In the genomic region with DNA sequence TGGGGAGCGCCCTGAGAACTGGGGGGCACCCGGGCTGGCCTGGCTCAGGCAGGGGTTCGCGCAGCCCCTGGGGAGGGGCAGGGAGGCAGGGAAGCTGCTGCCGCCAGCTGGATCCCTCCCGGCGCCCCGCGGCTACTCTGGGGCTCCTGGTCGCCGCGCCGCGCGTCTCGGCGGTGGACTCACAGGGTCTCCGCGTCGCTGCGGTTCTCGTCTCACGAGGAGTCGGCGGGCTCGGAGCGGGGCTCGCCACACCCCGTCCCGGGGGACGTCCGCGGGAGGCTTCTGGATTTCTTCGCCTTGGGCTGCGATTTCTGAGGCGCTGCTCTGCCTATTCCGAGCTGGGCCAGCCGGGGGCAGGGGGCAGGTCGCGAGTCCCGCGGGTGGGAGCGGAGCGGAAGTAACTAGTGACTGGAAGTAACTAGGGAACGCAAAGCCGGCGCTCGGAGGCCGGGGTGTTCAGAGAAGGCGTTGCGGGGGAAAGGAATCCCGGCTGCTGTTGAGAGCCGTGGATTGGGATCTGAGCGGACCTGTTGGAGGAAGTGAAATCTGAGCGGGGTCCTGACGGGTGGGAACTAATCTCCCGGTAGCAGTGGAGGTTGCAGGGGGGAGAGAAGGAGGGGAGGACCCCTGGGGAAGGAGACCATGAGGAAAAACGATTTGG, we compare ENCODE assay signal across 8 cellular contexts. TPM values are rescaled to one million over a fixed set of nuclear protein-coding genes. Genes with fewer than 3 reads are reported as not detected.
DNase-seq lines count a peak whose midpoint lies in the region; ATAC-seq and TF ChIP-seq lines count a peak whose summit lies in the region.

No MANE protein-coding gene starts in this region.

- H3K9me2 ChIP-seq in GM23338 (ENCODE audit: insufficient read depth) (no peaks in the 10 kb centered on the region), Karpas-422 (replicated peaks; ENCODE audit: insufficient read depth, low read length) (no peaks in the 10 kb centered on the region)

- no peak for TF ChIP-seq CTCF in GM23338 (conservative IDR thresholded peaks at IDR 0.05; ENCODE audit: low read depth in 2 of 2)

- peak overlapping the region; percentile 74 for H3K27ac Mint-ChIP-seq in GM23338

- DNase-seq in GM23338 (ENCODE audit: low spot score): peak; percentile 79
- peak; percentile 81 for DNase-seq in Karpas-422
- DNase-seq in T follicular helper cell (ENCODE audit: low read depth): peak; percentile 52
- peak; percentile 86 to 92 (median 92) for DNase-seq in right cardiac atrium
- peak; percentile 41 for DNase-seq in renal cortical epithelial cell (ENCODE audit: low read depth)
- DNase-seq in GF-D8 (lab: John Stamatoyannopoulos, UW): no peak

- H3K27me3 ChIP-seq in GM23338 (ENCODE audit: insufficient read depth) (no peaks in the 10 kb centered on the region; the same call in 1 of the 2 replicates), Karpas-422 (ENCODE audit: low read length) (no peaks in the 10 kb centered on the region), right cardiac atrium (ENCODE audit: control insufficient read depth, insufficient read depth) (no peaks in the 10 kb centered on the region)

- H4K20me1 ChIP-seq in GM23338 (replicated peaks; ENCODE audit: insufficient read depth) (peaks cover 9% of the 10 kb centered on the region; the same call in 1 of the 2 replicates), Karpas-422 (ENCODE audit: insufficient read depth, low read depth, low read length) (no peaks in the 10 kb centered on the region; the same call in 1 of the 2 replicates)

- under 1% methylated on average over 58 of the region's 58 CpGs for WGBS in right cardiac atrium

- H3K27ac ChIP-seq in GM23338 (ENCODE audit: low read depth): peak overlapping the region; percentile 76; the same call in 1 of the 2 replicates
- H3K27ac ChIP-seq in Karpas-422 (ENCODE audit: low read length): no peak overlapping the region
- H3K27ac ChIP-seq in angular gyrus (ENCODE audit: low read depth, low read length): peak overlapping the region; percentile 92
- peak overlapping the region; percentile 86 for H3K27ac ChIP-seq in right cardiac atrium (ENCODE audit: low read length)

- H3K4me2 ChIP-seq in GM23338 (peak overlapping the region; percentile 89), Karpas-422 (ENCODE audit: low read depth, low read length, poor library complexity, severe bottlenecking) (peak overlapping the region; percentile 75)

- H3K36me3 ChIP-seq in ES-I3 (ENCODE audit: insufficient read depth, low read length): no peaks in the 10 kb centered on the region
- no peaks in the 10 kb centered on the region for H3K36me3 ChIP-seq in GM23338 (ENCODE audit: insufficient read depth)
- H3K36me3 ChIP-seq in Karpas-422 (ENCODE audit: insufficient read depth, low read length): no peaks in the 10 kb centered on the region

- no peaks in the 10 kb centered on the region; the same call in 2 of the 3 replicates for H3K36me3 Mint-ChIP-seq in GM23338 (ENCODE audit: low read depth)

- H3K4me1 Mint-ChIP-seq in GM23338: peaks cover 6% of the 10 kb centered on the region

- H2AFZ ChIP-seq in GM23338: peak overlapping the region; percentile 97
- H2AFZ ChIP-seq in Karpas-422 (ENCODE audit: low read length): peak overlapping the region; percentile 98

- H3K9me3 ChIP-seq in ES-I3 (ENCODE audit: control insufficient read depth, insufficient read depth, low read length): no peaks in the 10 kb centered on the region
- H3K9me3 ChIP-seq in Karpas-422 (ENCODE audit: low read length): no peaks in the 10 kb centered on the region
- H3K9me3 ChIP-seq in right cardiac atrium (ENCODE audit: control insufficient read depth, low read length): no peaks in the 10 kb centered on the region

- H3K79me2 ChIP-seq in GM23338 (replicated peaks; ENCODE audit: insufficient read depth): no peaks in the 10 kb centered on the region; the same call in none of the 2 replicates
- no peaks in the 10 kb centered on the region for H3K79me2 ChIP-seq in Karpas-422 (ENCODE audit: low read length)

- no peaks in the 10 kb centered on the region for H3K9me3 Mint-ChIP-seq in GM23338

- intact Hi-C loops in right cardiac atrium (cut with DNase I): loop anchor here in 2 of 4 donors (5.0 to 10.0 kb wide), 4 partner anchors 47 to 172 kb away; partner anchors contain the start of gene HBEGF (in 2 of the 2)

- H3K4me1 ChIP-seq in ES-I3 (ENCODE audit: insufficient read depth, low read length) (no peaks in the 10 kb centered on the region), GM23338 (ENCODE audit: insufficient read depth) (peaks cover 11% of the 10 kb centered on the region), Karpas-422 (ENCODE audit: low read length) (peaks cover 14% of the 10 kb centered on the region), right cardiac atrium (ENCODE audit: control insufficient read depth, insufficient read depth, low read length) (peaks cover 8% of the 10 kb centered on the region)

- peak; percentile 39 for ATAC-seq in GM23338
- ATAC-seq in right cardiac atrium: peak; percentile 70 to 78

- H3F3A ChIP-seq in GM23338 (replicated peaks; ENCODE audit: low read depth): peaks cover 9% of the 10 kb centered on the region

- H3K9ac ChIP-seq in ES-I3 (ENCODE audit: low read depth, low read length) (peak overlapping the region; percentile 79), Karpas-422 (ENCODE audit: low read length) (peak overlapping the region; percentile 70)

- peaks cover 7% of the 10 kb centered on the region for H3K27me3 Mint-ChIP-seq in GM23338 (ENCODE audit: insufficient read depth, low read depth, poor library complexity)

- peak overlapping the region; percentile 87 for H3K4me3 Mint-ChIP-seq in GM23338

- H3K4me3 ChIP-seq in GM23338: peak overlapping the region; percentile 97
- peak overlapping the region; percentile 99 for H3K4me3 ChIP-seq in Karpas-422 (ENCODE audit: low read length)
- peak overlapping the region; percentile 67 for H3K4me3 ChIP-seq in right cardiac atrium (ENCODE audit: low read length)

TF ChIP-seq in GM23338, 12 proteins besides CTCF, POLR2A, EP300 and RAD21 (continues in another document):
- TF ChIP-seq, protein P1, sequence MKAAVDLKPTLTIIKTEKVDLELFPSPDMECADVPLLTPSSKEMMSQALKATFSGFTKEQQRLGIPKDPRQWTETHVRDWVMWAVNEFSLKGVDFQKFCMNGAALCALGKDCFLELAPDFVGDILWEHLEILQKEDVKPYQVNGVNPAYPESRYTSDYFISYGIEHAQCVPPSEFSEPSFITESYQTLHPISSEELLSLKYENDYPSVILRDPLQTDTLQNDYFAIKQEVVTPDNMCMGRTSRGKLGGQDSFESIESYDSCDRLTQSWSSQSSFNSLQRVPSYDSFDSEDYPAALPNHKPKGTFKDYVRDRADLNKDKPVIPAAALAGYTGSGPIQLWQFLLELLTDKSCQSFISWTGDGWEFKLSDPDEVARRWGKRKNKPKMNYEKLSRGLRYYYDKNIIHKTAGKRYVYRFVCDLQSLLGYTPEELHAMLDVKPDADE (IDR thresholded peaks at IDR 0.05): peak; percentile 61; the same call in 1 of the 2 replicates
- TF ChIP-seq NANOG (IDR thresholded peaks at IDR 0.05; ENCODE audit: borderline replicate concordance) (0 out of 2 replicates have a peak, but pooled peaks have one; percentile 6), JUNB (IDR thresholded peaks at IDR 0.05; ENCODE audit: unreplicated experiment) (no peak)

RNA-seq across cellular contexts. Expression of gene CYSTM1, which starts 0.5 kb away (rescaled TPM):
- total RNA-seq in GM23338 (2014; rRNA removed; shearing (Covaris generic)): 14.4 and 15.0 TPM in 2 replicates
- polyA plus RNA-seq in GM23338 (2016; fragmentation: Nextera tagmentation; extraction: Ambion mirVana) (42.3 and 46.0 TPM in 2 replicates), right cardiac atrium (77.4 TPM)
- total RNA-seq in Karpas-422 (2014; rRNA removed; shearing (Covaris generic); ENCODE audit: low replicate concordance): 17.8 and 28.5 TPM in 2 replicates
- total RNA-seq in right cardiac atrium (10 to 100 TPM; 47.8 to 58.3 (median 51.1) TPM), renal cortical epithelial cell (27.0 and 30.0 TPM in 2 replicates)

RNA-seq across cellular contexts. Expression of gene IGIP, which starts 49.8 kb away (rescaled TPM):
- total RNA-seq in GM23338 (2014; rRNA removed; shearing (Covaris generic)): 0.38 and 1.0 TPM in 2 replicates
- polyA plus RNA-seq in GM23338 (2016; fragmentation: Nextera tagmentation; extraction: Ambion mirVana): 0.19 and 0.21 TPM in 2 replicates
- total RNA-seq in Karpas-422 (2014; rRNA removed; shearing (Covaris generic); ENCODE audit: low replicate concordance): 2.5 and 3.9 TPM in 2 replicates
- total RNA-seq in right cardiac atrium: 10 to 100 TPM; 14.9 to 20.1 (median 16.9) TPM
- polyA plus RNA-seq in right cardiac atrium: 9.8 TPM
- total RNA-seq in renal cortical epithelial cell: 4.5 and 17.2 TPM in 2 replicates
